ENCODE assay signal across 26 cellular contexts in the genomic region with DNA sequence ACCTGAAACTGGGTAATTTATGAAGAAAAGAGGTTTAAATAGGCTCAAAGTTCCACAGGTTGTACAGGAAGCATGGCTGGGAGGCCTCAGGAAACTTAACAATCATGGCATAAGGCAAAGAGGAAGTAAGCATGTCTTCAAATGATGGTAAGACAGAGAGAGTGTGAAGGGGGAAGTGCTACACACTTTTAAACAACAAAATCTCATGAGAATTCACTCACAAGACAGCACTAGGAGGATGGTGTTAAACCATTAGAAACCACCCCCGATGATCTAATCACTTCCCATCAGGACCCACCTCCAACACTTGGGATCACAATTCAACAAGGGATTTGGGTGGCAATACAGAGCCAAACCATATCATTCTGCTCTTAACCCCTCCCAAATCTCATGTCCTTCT. TPM values are rescaled to one million over a fixed set of nuclear protein-coding genes. Genes with fewer than 3 reads are reported as not detected.
DNase-seq lines count a peak whose midpoint lies in the region; ATAC-seq, FAIRE-seq and TF ChIP-seq lines count a peak whose summit lies in the region.
"Had no signal": no experiment of that assay in that cellular context is flagged by ENCODE, and none has a peak within 500 bp of the region (broad histone marks: within the 10 kb centered on the region; RNA-seq: fewer than 3 reads in every experiment).

No MANE protein-coding gene starts in this region.

- WGBS in mammary epithelial cell (ENCODE audit: low coverage, missing lambda C conversion rate): 100% methylated on average over 1 of the region's 1 CpG

- intact Hi-C loops in OCI-LY7 (cut with micrococcal nuclease; ENCODE audit: unreplicated experiment): no loop called here
- intact Hi-C loops in mammary epithelial cell (cut with micrococcal nuclease): no loop called here

- H3K27ac ChIP-seq in OCI-LY7 (ENCODE audit: low read depth, low read length, poor library complexity, severe bottlenecking) (no peak overlapping the region), neutrophil (peak overlapping the region; percentile 35), mammary epithelial cell (ENCODE audit: insufficient read depth, low read depth, low read length) (no peak overlapping the region)
- H3K27ac ChIP-seq: KMS-11, sigmoid colon, tibial artery had no signal

- no peak overlapping the region for H3K9ac ChIP-seq in mammary epithelial cell (ENCODE audit: insufficient read depth, low read length)
- H3K9ac ChIP-seq: KMS-11 had no signal

- H3K4me1 ChIP-seq in OCI-LY7 (ENCODE audit: insufficient read depth, low read length, poor library complexity, severe bottlenecking) (peaks cover 11% of the 10 kb centered on the region), neutrophil (ENCODE audit: control insufficient read depth in 1 of 2, insufficient read depth in 1 of 2, low read depth in 1 of 2, low read length in 1 of 2) (peaks cover 0 to 7% of the 10 kb centered on the region in 2 experiments), mammary epithelial cell (ENCODE audit: insufficient read depth, low read length) (no peaks in the 10 kb centered on the region)
- H3K4me1 ChIP-seq: BE2C, sigmoid colon, tibial artery had no signal

- TF ChIP-seq CTCF in OCI-LY7 (conservative IDR thresholded peaks at IDR 0.05; ENCODE audit: low read length) (no peak), neutrophil (IDR thresholded peaks at IDR 0.05) (no peak), mammary epithelial cell (conservative IDR thresholded peaks at IDR 0.05 in 1 of 2, IDR thresholded peaks at IDR 0.05 in 1 of 2; ENCODE audit: extremely low read depth in 1 of 2, insufficient read depth in 1 of 2, low read depth in 1 of 2, low read length in 2 of 2) (no peak)

- H3K36me3 ChIP-seq in OCI-LY7 (ENCODE audit: insufficient read depth, low read length) (no peaks in the 10 kb centered on the region), neutrophil (no peaks in the 10 kb centered on the region), mammary epithelial cell (ENCODE audit: insufficient read depth, low read length) (no peaks in the 10 kb centered on the region)
- H3K36me3 ChIP-seq: BE2C, sigmoid colon, tibial artery had no signal

- dilution Hi-C loops in mammary epithelial cell (cut with HindIII; ENCODE audit: low sequenced_read_pairs): no loop called here

- H3K9me3 ChIP-seq in OCI-LY7 (ENCODE audit: low read length) (no peaks in the 10 kb centered on the region), neutrophil (no peaks in the 10 kb centered on the region), mammary epithelial cell (replicated peaks; ENCODE audit: insufficient read depth, low read length) (no peaks in the 10 kb centered on the region)
- H3K9me3 ChIP-seq: BE2C, sigmoid colon, tibial artery had no signal

- H2AFZ ChIP-seq in OCI-LY7 (ENCODE audit: low read length) (peak overlapping the region; percentile 75; the same call in 1 of the 2 replicates), mammary epithelial cell (ENCODE audit: low read depth, low read length) (no peak overlapping the region)

- no peaks in the 10 kb centered on the region for H4K20me1 ChIP-seq in OCI-LY7 (ENCODE audit: insufficient read depth, low read length)
- H4K20me1 ChIP-seq in mammary epithelial cell (ENCODE audit: insufficient read depth, low read length): no peaks in the 10 kb centered on the region

- in situ Hi-C loops in KBM-7 (cut with MboI; ENCODE audit: low pct_unique_long_range_greater_than_20kb, low sequenced_read_pairs) (no loop called here), mammary epithelial cell (cut with MboI; ENCODE audit: low sequenced_read_pairs in 2 of 2) (no loop called here)

- peak; percentile 54 for FAIRE-seq in GM18507 (lab: Jason Lieb, UNC)
- FAIRE-seq: frontal cortex had no signal

- POLR2A ChIA-PET in OCI-LY7 (lab: Charles Lee): no interaction called here

- CTCF ChIA-PET in OCI-LY7 (lab: Charles Lee; ENCODE audit: unreplicated experiment) (no interaction called here), mammary epithelial cell (lab: Charles Lee; ENCODE audit: low non-redundant PET) (no interaction called here)

- no peak for ATAC-seq in GM19324 (IDR thresholded peaks at IDR 0.05; ENCODE audit: low FRiP score, unreplicated experiment)
- ATAC-seq: activated T-cell treated with anti-CD3 and anti-CD28 coated beads, Interleukin-2, amount 50 U/mL, for 72 hours; naive thymus-derived CD4-positive, alpha-beta T cell; stimulated activated naive CD8-positive, alpha-beta T cell treated with anti-CD3 and anti-CD28 coated beads, Interleukin-15, Interleukin-2, amounts not matched to agents 100 U/mL and 50 U/mL, for 24 hours; T-helper 17 cell had no signal

- BruUV-seq in OCI-LY7 (replicated peaks; lab: Mats Ljungman, UMichigan): no TSS peak
- BruUV-seq in mammary epithelial cell (replicated peaks; lab: Mats Ljungman, UMichigan): no TSS peak

- H3K27me3 ChIP-seq in neutrophil (no peaks in the 10 kb centered on the region), mammary epithelial cell (ENCODE audit: insufficient read depth, low read length) (no peaks in the 10 kb centered on the region)
- H3K27me3 ChIP-seq: BE2C, tibial artery had no signal

- H3K4me2 ChIP-seq in OCI-LY7 (ENCODE audit: low read length) (peak overlapping the region; percentile 13), mammary epithelial cell (ENCODE audit: insufficient read depth, low read depth, low read length) (no peak overlapping the region)
- H3K4me2 ChIP-seq: KMS-11 had no signal

- no peaks in the 10 kb centered on the region for H3K79me2 ChIP-seq in OCI-LY7 (ENCODE audit: insufficient read depth, low read depth, low read length)
- no peaks in the 10 kb centered on the region for H3K79me2 ChIP-seq in mammary epithelial cell (ENCODE audit: insufficient read depth, low read length)

- H3K4me3 ChIP-seq in OCI-LY7 (ENCODE audit: low read depth, low read length, poor library complexity, severe bottlenecking): no peak overlapping the region
- no peak overlapping the region for H3K4me3 ChIP-seq in neutrophil (ENCODE audit: low read depth in 1 of 2, low read length in 1 of 2)
- H3K4me3 ChIP-seq in mammary epithelial cell (replicated peaks in 1 of 3; ENCODE audit: insufficient read depth in 1 of 3, low read depth in 2 of 3, low read length in 3 of 3): no peak overlapping the region
- H3K4me3 ChIP-seq: sigmoid colon, tibial artery had no signal

- DNase-seq in GM18507 (ENCODE audit: extremely low spot score, insufficient read length, low read depth) (no peak), KBM-7 (peak; percentile 86), OCI-LY7 (ENCODE audit: low spot score) (peak; percentile 51), mammary epithelial cell (no peak)
- DNase-seq in stimulated activated naive CD4-positive, alpha-beta T cell treated with Interleukin-2 at 50 U/mL for 16 hours (lab: John Stamatoyannopoulos, UW): no peak
- DNase-seq: activated CD4-positive, CD25-positive, alpha-beta regulatory T cell; activated naive CD4-positive, alpha-beta T cell treated with anti-CD3 and anti-CD28 coated beads, Interleukin-2, amount 50 U/mL, for 16 hours; activated T-cell treated with anti-CD3 and anti-CD28 coated beads, Interleukin-2, amount 50 U/mL, for 72 hours; BE2C; Calu3; effector CD4-positive, alpha-beta T cell; EL; H9; mesenchymal stem cell; naive thymus-derived CD4-positive, alpha-beta T cell; NCI-H1436 treated with DMSO at 0.1 percent for 48 hours; NK-92 treated with Interleukin-12 subunit alpha and Interleukin-12 subunit beta, amount 100 ng/mL, for 24 hours; SHP77; sigmoid colon; stimulated activated naive CD8-positive, alpha-beta T cell treated with anti-CD3 and anti-CD28 coated beads, Interleukin-15, Interleukin-2, amounts not matched to agents 100 U/mL and 50 U/mL, for 24 hours; T-helper 17 cell; tibial artery had no signal

- H3K9me2 ChIP-seq in OCI-LY7 (ENCODE audit: insufficient read depth, low read length): no peaks in the 10 kb centered on the region

RNA-seq across cellular contexts. Expression of a gene that starts 34.9 kb away (rescaled TPM):
- not detected in 2 replicates for total RNA-seq in OCI-LY7 (2014; rRNA removed; shearing (Covaris generic))
- total RNA-seq in OCI-LY7 (2022) (not detected in 2 replicates), mammary epithelial cell (not detected)
- not detected for polyA plus RNA-seq in mammary epithelial cell
- polyA minus RNA-seq in mammary epithelial cell: not detected
- total RNA-seq: Calu3, sigmoid colon had no signal
- polyA plus RNA-seq: naive thymus-derived CD4-positive, alpha-beta T cell had no signal

RNA-seq across cellular contexts. Expression of a gene that starts 35.0 kb away (rescaled TPM):
- total RNA-seq in OCI-LY7 (2014; rRNA removed; shearing (Covaris generic)): 2.8 and 4.8 TPM in 2 replicates
- total RNA-seq in OCI-LY7 (2022) (2.9 and 4.2 TPM in 2 replicates), mammary epithelial cell (1 to 10 TPM; 3.0 to 3.8 TPM)
- 1.2 TPM for polyA plus RNA-seq in mammary epithelial cell
- polyA minus RNA-seq in mammary epithelial cell: not detected

Comparison
In these comparisons a context has a peak if more than half of its experiments do, and no peak if none do; other contexts are left out.
1. DNase-seq: peak in KBM-7 (single experiment) and OCI-LY7 (single experiment); none in GM18507 (single experiment), mammary epithelial cell (single experiment) and stimulated activated naive CD4-positive, alpha-beta T cell treated with Interleukin-2 at 50 U/mL for 16 hours (single experiment).